8 cellular contexts compared by ENCODE assay signal in genomic region chr16:81445143-81445922, GRCh38. TPM values are rescaled to one million over a fixed set of nuclear protein-coding genes. Genes with fewer than 3 reads are reported as not detected.
DNase-seq lines count a peak whose midpoint lies in the region; ATAC-seq and TF ChIP-seq lines count a peak whose summit lies in the region.

No MANE protein-coding gene starts in this region.

- no peak overlapping the region for H4K8ac ChIP-seq in mesendoderm (ENCODE audit: low read depth, low read length)

- H3K56ac ChIP-seq in mesendoderm (ENCODE audit: low read length): peak overlapping the region; percentile 94

- 0 out of 2 replicates have a peak overlapping the region, but pooled peaks have one; percentile 73 for H3K27ac Mint-ChIP-seq in WTC11

- no peaks in the 10 kb centered on the region for H3K9me3 ChIP-seq in tibial artery

- peak overlapping the region; percentile 67 for H3K23ac ChIP-seq in mesendoderm (ENCODE audit: low read length)

- ATAC-seq in HG03520 (IDR thresholded peaks at IDR 0.05; ENCODE audit: unreplicated experiment) (peak; percentile 4), WTC11 (no peak; the same call in 1 of the 2 replicates)

- peaks cover 49% of the 10 kb centered on the region for H3K79me2 ChIP-seq in mesendoderm (ENCODE audit: control insufficient read depth, insufficient read depth, low read length)

- H3K4me1 Mint-ChIP-seq in WTC11: peaks cover 47% of the 10 kb centered on the region

- DNase-seq in AG04449 (ENCODE audit: low read depth, low spot score) (no peak), GM13977 (ENCODE audit: low spot score) (peak; percentile 71), WTC11 (ENCODE audit: low spot score) (no peak), ecto neural progenitor cell (ENCODE audit: low spot score) (peak; percentile 62), mesendoderm (no peak), tibial artery (no peak), MV-4-11 (lab: John Stamatoyannopoulos, UW) (no peak)

- no peak overlapping the region for H2BK15ac ChIP-seq in mesendoderm (replicated peaks; ENCODE audit: low read depth)

- H3K4ac ChIP-seq in mesendoderm (ENCODE audit: low read depth, low read length): peak overlapping the region; percentile 64

- POLR2A ChIA-PET in AG04449 (lab: Yijun Ruan, JAX) (no interaction called here), WTC11 (lab: Charles Lee) (interaction anchor here (0.6 to 1.1 kb wide), 3 partner anchors 23 to 346 kb away, joined by 3 to 5 read pairs (median 3); no protein-coding TSS in a partner anchor)

- H3K27me3 ChIP-seq in mesendoderm (ENCODE audit: insufficient read depth, low read length, poor library complexity): no peaks in the 10 kb centered on the region
- H3K27me3 ChIP-seq in tibial artery: no peaks in the 10 kb centered on the region

- H3K4me1 ChIP-seq in mesendoderm (ENCODE audit: control insufficient read depth, low read depth, low read length) (peaks cover 15% of the 10 kb centered on the region), tibial artery (peaks cover 0 to 37% (median 15%) of the 10 kb centered on the region in 4 donors)

- H3K36me3 Mint-ChIP-seq in WTC11: no peaks in the 10 kb centered on the region

- H3K18ac ChIP-seq in mesendoderm (ENCODE audit: low read length): peak overlapping the region; percentile 93

- H3K27me3 Mint-ChIP-seq in WTC11 (ENCODE audit: low read depth): peaks cover 24% of the 10 kb centered on the region

- intact Hi-C loops in tibial artery (cut with DNase I; ENCODE audit: low total_unique reads): loop anchor here (10.0 kb wide), 1 partner anchor 159 kb away; no protein-coding TSS in a partner anchor

- H3K36me3 ChIP-seq in mesendoderm (ENCODE audit: control insufficient read depth, insufficient read depth, low read length): no peaks in the 10 kb centered on the region
- H3K36me3 ChIP-seq in tibial artery: no peaks in the 10 kb centered on the region

- peak overlapping the region; percentile 49 for H3K4me2 ChIP-seq in mesendoderm (ENCODE audit: low read length)

- H2BK5ac ChIP-seq in mesendoderm (ENCODE audit: low read length): no peak overlapping the region

- peaks cover 24% of the 10 kb centered on the region for H3K79me1 ChIP-seq in mesendoderm (ENCODE audit: low read length)

- in situ Hi-C loops in GM13977 (cut with MboI; ENCODE audit: low pct_unique_long_range_greater_than_20kb, low sequenced_read_pairs, unreplicated experiment): no loop called here

- peak; percentile 53 for TF ChIP-seq CTCF in AG04449 (IDR thresholded peaks at IDR 0.05; ENCODE audit: insufficient read depth, low read length, missing control alignments)
- TF ChIP-seq CTCF in GM13977 (IDR thresholded peaks at IDR 0.05; ENCODE audit: extremely low read depth, insufficient read depth, missing control alignments): peak; percentile 51
- no peak for TF ChIP-seq CTCF in WTC11 (IDR thresholded peaks at IDR 0.05)
- TF ChIP-seq CTCF in tibial artery (IDR thresholded peaks at IDR 0.05): no peak

- H3K27ac ChIP-seq in mesendoderm (ENCODE audit: low read depth, low read length) (peak overlapping the region; percentile 39), tibial artery (peak overlapping the region; percentile 36 to 70)

- H2AK5ac ChIP-seq in mesendoderm (ENCODE audit: low read length): no peak overlapping the region

- WGBS in mesendoderm (ENCODE audit: extremely low coverage, insufficient coverage, low lambda C conversion rate): no CpG with 5 or more reads among the region's 62 CpGs

- H3K4me3 Mint-ChIP-seq in WTC11: peak overlapping the region; percentile 82

- H3K4me3 ChIP-seq in AG04449 (ENCODE audit: low read depth, low read length) (peak overlapping the region; percentile 80), mesendoderm (ENCODE audit: low read length) (peak overlapping the region; percentile 76), tibial artery (peak overlapping the region; percentile 62 to 73)

- no peak overlapping the region for H4K5ac ChIP-seq in mesendoderm (ENCODE audit: low read length)

- H3K9ac ChIP-seq in mesendoderm (ENCODE audit: low read length): peak overlapping the region; percentile 76

- CTCF ChIA-PET in AG04449 (lab: Yijun Ruan, JAX): no interaction called here
- CTCF ChIA-PET in WTC11 (lab: Charles Lee): interaction anchor here (1.2 kb wide), 1 partner anchor 141 kb away, joined by 7 read pairs; no protein-coding TSS in a partner anchor

- H3K9me3 Mint-ChIP-seq in WTC11: no peaks in the 10 kb centered on the region

- peak overlapping the region; percentile 63 for H2BK120ac ChIP-seq in mesendoderm (ENCODE audit: low read depth, low read length)

TF ChIP-seq in WTC11, 78 proteins besides CTCF, POLR2A, EP300 and RAD21:
- TF ChIP-seq USF1 (CRISPR knock-in tag; IDR thresholded peaks at IDR 0.05) (0 out of 2 replicates have a peak, but pooled peaks have one; percentile 17), ZNF423 (CRISPR knock-in tag; IDR thresholded peaks at IDR 0.05) (0 out of 2 replicates have a peak, but pooled peaks have one; percentile 16), E2F5 (CRISPR knock-in tag; IDR thresholded peaks at IDR 0.05) (no peak)
- TF ChIP-seq, protein P1, sequence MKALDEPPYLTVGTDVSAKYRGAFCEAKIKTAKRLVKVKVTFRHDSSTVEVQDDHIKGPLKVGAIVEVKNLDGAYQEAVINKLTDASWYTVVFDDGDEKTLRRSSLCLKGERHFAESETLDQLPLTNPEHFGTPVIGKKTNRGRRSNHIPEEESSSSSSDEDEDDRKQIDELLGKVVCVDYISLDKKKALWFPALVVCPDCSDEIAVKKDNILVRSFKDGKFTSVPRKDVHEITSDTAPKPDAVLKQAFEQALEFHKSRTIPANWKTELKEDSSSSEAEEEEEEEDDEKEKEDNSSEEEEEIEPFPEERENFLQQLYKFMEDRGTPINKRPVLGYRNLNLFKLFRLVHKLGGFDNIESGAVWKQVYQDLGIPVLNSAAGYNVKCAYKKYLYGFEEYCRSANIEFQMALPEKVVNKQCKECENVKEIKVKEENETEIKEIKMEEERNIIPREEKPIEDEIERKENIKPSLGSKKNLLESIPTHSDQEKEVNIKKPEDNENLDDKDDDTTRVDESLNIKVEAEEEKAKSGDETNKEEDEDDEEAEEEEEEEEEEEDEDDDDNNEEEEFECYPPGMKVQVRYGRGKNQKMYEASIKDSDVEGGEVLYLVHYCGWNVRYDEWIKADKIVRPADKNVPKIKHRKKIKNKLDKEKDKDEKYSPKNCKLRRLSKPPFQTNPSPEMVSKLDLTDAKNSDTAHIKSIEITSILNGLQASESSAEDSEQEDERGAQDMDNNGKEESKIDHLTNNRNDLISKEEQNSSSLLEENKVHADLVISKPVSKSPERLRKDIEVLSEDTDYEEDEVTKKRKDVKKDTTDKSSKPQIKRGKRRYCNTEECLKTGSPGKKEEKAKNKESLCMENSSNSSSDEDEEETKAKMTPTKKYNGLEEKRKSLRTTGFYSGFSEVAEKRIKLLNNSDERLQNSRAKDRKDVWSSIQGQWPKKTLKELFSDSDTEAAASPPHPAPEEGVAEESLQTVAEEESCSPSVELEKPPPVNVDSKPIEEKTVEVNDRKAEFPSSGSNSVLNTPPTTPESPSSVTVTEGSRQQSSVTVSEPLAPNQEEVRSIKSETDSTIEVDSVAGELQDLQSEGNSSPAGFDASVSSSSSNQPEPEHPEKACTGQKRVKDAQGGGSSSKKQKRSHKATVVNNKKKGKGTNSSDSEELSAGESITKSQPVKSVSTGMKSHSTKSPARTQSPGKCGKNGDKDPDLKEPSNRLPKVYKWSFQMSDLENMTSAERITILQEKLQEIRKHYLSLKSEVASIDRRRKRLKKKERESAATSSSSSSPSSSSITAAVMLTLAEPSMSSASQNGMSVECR (CRISPR knock-in tag; IDR thresholded peaks at IDR 0.05; ENCODE audit: borderline replicate concordance): peak; percentile 63; the same call in 1 of the 2 replicates

RNA-seq across cellular contexts. Expression of gene CMIP, which starts 0.7 kb away (rescaled TPM):
- 57.0 to 63.7 TPM (median 59.6 TPM) in 3 replicates for total RNA-seq in WTC11 (2021)
- polyA plus RNA-seq in mesendoderm (2013, experiment 1 of 2): 36.2 TPM
- polyA plus RNA-seq in mesendoderm (2013, experiment 2 of 2): 36.4 TPM

Comparison
In these comparisons a context has a peak if more than half of its experiments do, and no peak if none do; other contexts are left out.
1. DNase-seq: peak in GM13977 (single experiment) and ecto neural progenitor cell (single experiment); none in AG04449 (single experiment), WTC11 (single experiment), mesendoderm (single experiment), tibial artery (0 of 2) and MV-4-11 (single experiment).
2. CTCF ChIP-seq: peak in AG04449 (single experiment) and GM13977 (single experiment); none in WTC11 (single experiment) and tibial artery (0 of 2).
3. Peak in every context shown above with its lines, with median percentiles within 50 percentile points of each other: H3K4me3 ChIP-seq.